ENCODE assay signal across 8 cellular contexts in the genomic region with DNA sequence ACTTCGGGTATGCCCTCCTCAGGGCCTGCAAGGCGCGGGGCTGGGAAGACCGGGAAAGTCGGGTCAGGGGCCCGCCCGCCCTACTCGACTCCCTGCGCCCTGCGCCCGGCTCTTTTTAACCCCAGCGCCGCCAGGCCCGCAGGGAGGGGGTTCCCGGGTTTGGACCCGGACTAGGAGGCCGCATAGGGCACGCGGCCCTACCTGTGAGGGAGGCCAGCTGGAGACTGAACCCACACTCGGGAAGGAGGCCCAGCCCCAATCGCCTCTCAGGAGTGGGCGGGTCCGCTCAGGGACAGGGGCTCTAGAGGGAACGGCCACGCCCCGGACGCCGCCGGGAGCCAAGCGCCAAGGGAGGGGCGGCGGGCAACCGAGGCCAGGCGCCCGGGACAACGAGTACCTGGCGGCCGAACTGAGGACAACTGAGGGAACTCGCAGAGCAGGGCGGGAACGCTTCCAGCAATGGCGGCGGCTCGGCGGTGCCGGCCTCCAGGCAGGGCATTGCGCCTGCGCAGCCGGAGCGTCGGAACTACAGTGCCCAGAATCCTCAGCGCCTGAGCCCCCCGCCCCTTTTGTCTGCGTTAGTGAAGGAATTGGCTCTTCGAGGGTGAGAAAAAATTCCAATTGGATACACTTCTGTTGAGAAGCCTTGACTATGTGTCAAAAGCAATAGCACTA. TPM values are rescaled to one million over a fixed set of nuclear protein-coding genes. Genes with fewer than 3 reads are reported as not detected.
DNase-seq lines count a peak whose midpoint lies in the region; ATAC-seq and TF ChIP-seq lines count a peak whose summit lies in the region.

A gene (minus strand): TSS at position 484 of the 675 bp plus-strand sequence.

- no peak for TF ChIP-seq CTCF in astrocyte of the cerebellum (IDR thresholded peaks at IDR 0.05; ENCODE audit: low read depth, low read length, missing control alignments)
- peak in 1 of 3 experiments; percentile 35 for TF ChIP-seq CTCF in vagina (IDR thresholded peaks at IDR 0.05)

- H3K27me3 ChIP-seq in vagina: no peaks in the 10 kb centered on the region

- H3K36me3 ChIP-seq in vagina: no peaks in the 10 kb centered on the region

- H3K4me3 ChIP-seq in astrocyte of the cerebellum (ENCODE audit: low read depth, low read length) (peak within 1 kb of the TSS; percentile 83), vagina (peak within 1 kb of the TSS; percentile 72 to 88)

- peak within 1 kb of the TSS; percentile 93 for H3K27ac ChIP-seq in vagina

- peak; percentile 94 for DNase-seq in NCI-H1694 treated with DMSO at 0.1 percent for 48 hours (lab: John Stamatoyannopoulos, UW)
- DNase-seq in T-helper 9 cell: peak; percentile 76
- DNase-seq in astrocyte of the cerebellum (ENCODE audit: low read depth): peak; percentile 84
- DNase-seq in hepatic stellate cell (ENCODE audit: low spot score): peak; percentile 90
- peak; percentile 91 for DNase-seq in putamen (ENCODE audit: low spot score)
- DNase-seq in vagina (ENCODE audit: extremely low spot score in 2 of 2): peak in 1 of 2 donors; percentile 93

- peak; percentile 88 for ATAC-seq in GM18502 (IDR thresholded peaks at IDR 0.05; ENCODE audit: poor library complexity, unreplicated experiment)
- ATAC-seq in HG02885 (IDR thresholded peaks at IDR 0.05; ENCODE audit: poor library complexity, unreplicated experiment): peak; percentile 93

- intact Hi-C loops in vagina (cut with DNase I): no loop called here

- peaks cover 14% of the 10 kb centered on the region for H3K4me1 ChIP-seq in vagina

- peak in 1 of 2 donors; percentile 45 for TF ChIP-seq POLR2A in vagina (IDR thresholded peaks at IDR 0.05)

- in situ Hi-C loops in astrocyte of the cerebellum (cut with HindIII; ENCODE audit: low sequenced_read_pairs): no loop called here

- H3K9me3 ChIP-seq in vagina: no peaks in the 10 kb centered on the region

RNA-seq across cellular contexts. Expression of the gene that starts here (rescaled TPM):
- total RNA-seq in vagina: 15.5 TPM
